ENCODE assay signal across 8 cellular contexts in the genomic region with DNA sequence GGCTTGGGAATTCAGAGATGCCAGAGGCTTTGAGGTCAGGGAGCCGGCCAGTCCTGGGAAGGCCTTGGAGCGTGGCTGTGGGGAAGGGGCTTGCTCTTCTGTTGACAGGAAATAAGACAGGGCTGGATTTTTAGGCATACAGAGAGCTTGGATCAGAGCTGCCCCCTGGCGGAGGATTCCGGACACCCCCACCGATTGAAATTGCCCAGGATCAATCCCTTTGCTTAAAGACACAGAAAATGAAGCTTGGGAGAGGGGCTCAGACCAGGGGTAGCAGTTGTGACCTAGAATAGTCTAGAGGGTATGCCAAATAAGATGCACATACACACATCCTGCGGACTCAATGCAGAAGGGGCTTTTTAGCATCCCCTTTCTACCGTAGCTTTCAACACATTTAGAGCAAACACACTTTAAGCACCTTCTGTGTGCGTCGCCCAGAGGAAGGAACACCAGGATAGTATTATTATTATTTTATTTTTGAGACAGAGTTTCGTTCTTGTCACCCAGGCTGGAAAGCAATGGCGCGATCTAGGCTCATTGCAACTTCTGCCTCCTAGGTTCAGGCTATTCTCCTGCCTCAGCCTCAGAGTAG. TPM values are rescaled to one million over a fixed set of nuclear protein-coding genes. Genes with fewer than 3 reads are reported as not detected.
DNase-seq lines count a peak whose midpoint lies in the region; ATAC-seq and TF ChIP-seq lines count a peak whose summit lies in the region.

No MANE protein-coding gene starts in this region.

- H3K4me3 Mint-ChIP-seq in endothelial cell (ENCODE audit: unreplicated experiment), result peak overlapping the region; percentile 73

- peaks cover 21% of the 10 kb centered on the region for H4K20me1 ChIP-seq in osteoblast (ENCODE audit: insufficient read depth, low read length)

- H3K4me3 ChIP-seq in osteoblast (ENCODE audit: insufficient read depth, low read length) (no peak overlapping the region), aorta (ENCODE audit: low read length in 2 of 2) (no peak overlapping the region)

- H3K9me3 ChIP-seq in osteoblast (ENCODE audit: low read depth, low read length) (no peaks in the 10 kb centered on the region), aorta (ENCODE audit: control insufficient read depth, low read length) (no peaks in the 10 kb centered on the region)

- H3K27ac Mint-ChIP-seq in endothelial cell (ENCODE audit: unreplicated experiment), result no peak overlapping the region

- H3K27me3 ChIP-seq in osteoblast (ENCODE audit: insufficient read depth, low read length) (no peaks in the 10 kb centered on the region), aorta (ENCODE audit: control insufficient read depth in 1 of 2, insufficient read depth in 2 of 2, low read length in 1 of 2) (no peaks in the 10 kb centered on the region)

- H3K4me1 ChIP-seq in osteoblast (ENCODE audit: insufficient read depth, low read length) (peaks cover 52% of the 10 kb centered on the region), aorta (ENCODE audit: control insufficient read depth in 1 of 2, insufficient read depth in 2 of 2, low read length in 2 of 2) (no peaks in the 10 kb centered on the region)

- ATAC-seq in aorta (ENCODE audit: low FRiP score) (no peak), HG03280 (IDR thresholded peaks at IDR 0.05; ENCODE audit: unreplicated experiment) (no peak)

- H3K27me3 Mint-ChIP-seq in endothelial cell (ENCODE audit: unreplicated experiment), result peaks cover 12% of the 10 kb centered on the region

- TF ChIP-seq CTCF in GM13977 (IDR thresholded peaks at IDR 0.05; ENCODE audit: extremely low read depth, insufficient read depth, missing control alignments) (peak; percentile 79), endothelial cell (IDR thresholded peaks at IDR 0.05; ENCODE audit: unreplicated experiment) (peak; percentile 63), osteoblast (IDR thresholded peaks at IDR 0.05; ENCODE audit: extremely low read depth, low read depth, low read length) (peak; percentile 81)

- no peaks in the 10 kb centered on the region for H3K9me3 Mint-ChIP-seq in endothelial cell (ENCODE audit: unreplicated experiment)

- H3K36me3 ChIP-seq in osteoblast (ENCODE audit: insufficient read depth, low read length), result no peaks in the 10 kb centered on the region
- no peaks in the 10 kb centered on the region for H3K36me3 ChIP-seq in aorta (ENCODE audit: control insufficient read depth in 1 of 2, insufficient read depth in 2 of 2, low read length in 1 of 2)

- H3K36me3 Mint-ChIP-seq in endothelial cell (ENCODE audit: low read depth, unreplicated experiment), result peaks cover under 1% of the 10 kb centered on the region

- peaks cover 33% of the 10 kb centered on the region for H3K79me2 ChIP-seq in osteoblast (ENCODE audit: insufficient read depth, low read length)

- H3K27ac ChIP-seq in osteoblast (ENCODE audit: low read depth, low read length), result peak overlapping the region; percentile 50
- H3K27ac ChIP-seq in aorta (ENCODE audit: low read depth in 1 of 2, low read length in 2 of 2), result no peak overlapping the region

- 39 to 41% methylated on average over 12 of the region's 12 CpGs for whole genome bisulfite sequencing in aorta, 2 donors

- DNase-seq in ACHN, result peak; percentile 50
- peak; percentile 82 for DNase-seq in GM13977 (ENCODE audit: low spot score)
- peak; percentile 21 to 50 for DNase-seq in NOMO-1 (lab: John Stamatoyannopoulos, UW; ENCODE audit: unreplicated experiment in 2 of 2)
- peak; percentile 47 to 53 for DNase-seq in activated CD8-positive, alpha-beta memory T cell treated with anti-CD3 and anti-CD28 coated beads for 4 hours (ENCODE audit: low read depth in 2 of 2)
- peak; percentile 83 for DNase-seq in endothelial cell (ENCODE audit: low spot score)
- DNase-seq in osteoblast (ENCODE audit: insufficient read length, low spot score, missing footprints), result peak; percentile 96
- peak; percentile 78 to 90 for DNase-seq in aorta

- H3K4me2 ChIP-seq in osteoblast (ENCODE audit: insufficient read depth, low read length), result no peak overlapping the region

- in situ Hi-C loops in ACHN (cut with HindIII; ENCODE audit: low pct_ligation_motif_present, low pct_unique_long_range_greater_than_20kb, low sequenced_read_pairs), result no loop called here
- in situ Hi-C loops in GM13977 (cut with MboI; ENCODE audit: low pct_unique_long_range_greater_than_20kb, low sequenced_read_pairs, unreplicated experiment), result no loop called here

- peaks cover 25% of the 10 kb centered on the region for H3K4me1 Mint-ChIP-seq in endothelial cell (ENCODE audit: unreplicated experiment)

- H2AFZ ChIP-seq in osteoblast (ENCODE audit: low read length), result no peak overlapping the region

- intact Hi-C loops in aorta (cut with DNase I), result no loop called here

RNA-seq across cellular contexts. Expression of a gene that starts 1.7 kb away (rescaled TPM):
- total RNA-seq in endothelial cell (ENCODE audit: unreplicated experiment) (16.7 TPM), osteoblast (26.4 and 28.6 TPM in 2 replicates), aorta (10 to 100 TPM; 22.7 to 25.6 TPM)
- 10 to 100 TPM; 34.3 to 41.1 TPM for polyA plus RNA-seq in aorta

RNA-seq across cellular contexts. Expression of a gene that starts 3.4 kb away (rescaled TPM):
- total RNA-seq in endothelial cell (ENCODE audit: unreplicated experiment) (not detected), osteoblast (under 0.01 and 0.36 TPM in 2 replicates), aorta (under 1 TPM; 0.30 to 0.62 TPM)
- polyA plus RNA-seq in aorta, result 1 to 10 TPM in 1 of 2 donors, not detected in 1; 4.8 TPM

RNA-seq across cellular contexts. Expression of a gene that starts 17.7 kb away (rescaled TPM):
- total RNA-seq in endothelial cell (ENCODE audit: unreplicated experiment), result 26.2 TPM
- total RNA-seq in osteoblast, result 21.0 and 23.9 TPM in 2 replicates
- 10 to 100 TPM; 15.8 to 20.8 TPM for total RNA-seq in aorta
- 10 to 100 TPM in 1 of 2 donors, 1 to 10 TPM in 1; 6.0 to 20.3 TPM for polyA plus RNA-seq in aorta

RNA-seq across cellular contexts. Expression of a gene that starts 41.2 kb away (rescaled TPM):
- total RNA-seq in endothelial cell (ENCODE audit: unreplicated experiment) (0.21 TPM), osteoblast (27.5 and 34.8 TPM in 2 replicates), aorta (10 to 100 TPM; 51.9 to 68.8 TPM)
- 10 to 100 TPM; 27.7 to 52.6 TPM for polyA plus RNA-seq in aorta

Comparison
In these comparisons a context has a peak if more than half of its experiments do, and no peak if none do; other contexts are left out.
1. DNase-seq: peak in every context shown above with its lines; median percentile 96 in osteoblast; 84 in aorta; 83 in endothelial cell; 82 in GM13977; 50 in ACHN; 50 in activated CD8-positive, alpha-beta memory T cell treated with anti-CD3 and anti-CD28 coated beads for 4 hours; 36 in NOMO-1.